1 cellular context compared by ENCODE assay signal in the genomic region with DNA sequence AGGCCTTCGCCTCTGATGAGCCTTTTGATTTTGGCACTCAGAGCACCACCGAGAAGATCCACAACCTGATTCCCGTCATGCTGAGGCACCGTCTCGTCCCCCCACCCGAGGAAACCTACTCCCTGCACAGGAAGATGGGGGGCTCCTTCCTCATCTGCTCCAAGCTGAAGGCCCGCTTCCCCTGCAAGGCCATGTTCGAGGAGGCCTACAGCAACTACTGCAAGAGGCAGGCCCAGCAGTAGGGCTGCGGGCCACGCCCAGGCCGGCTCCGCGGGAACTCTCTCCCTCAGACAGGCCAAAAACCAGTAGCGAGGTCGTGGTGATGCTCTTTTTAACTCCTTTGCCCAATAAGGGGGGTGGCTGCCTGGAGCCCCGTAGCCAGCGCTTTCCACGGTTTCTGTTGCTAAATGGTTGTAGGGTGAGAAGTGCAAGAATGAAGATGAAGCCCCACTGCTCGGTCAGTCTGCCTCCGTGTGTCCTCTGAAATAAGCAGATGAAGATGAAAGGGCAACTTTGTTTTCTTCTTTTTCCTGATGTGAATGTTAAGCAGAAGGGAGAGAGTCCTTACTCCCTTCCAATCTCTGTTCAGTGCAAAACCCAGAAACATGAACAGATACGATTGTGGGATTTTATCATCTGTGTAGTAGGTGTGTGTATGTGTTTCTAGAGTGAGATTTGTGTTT.
TF ChIP-seq lines count a peak whose summit lies in the region.

No MANE protein-coding gene starts in this region.

TF ChIP-seq in K562, 482 proteins besides CTCF, POLR2A, EP300 and RAD21:
- TF ChIP-seq SIX5 (IDR thresholded peaks at IDR 0.05; ENCODE audit: borderline replicate concordance in 1 of 2, insufficient read depth in 1 of 2, low read depth in 1 of 2, low read length in 2 of 2) (no peak), RBM22 (IDR thresholded peaks at IDR 0.05; ENCODE audit: low read depth, low read length, poor library complexity, severe bottlenecking) (peak; percentile 24), ZBED1 (IDR thresholded peaks at IDR 0.05) (0 out of 2 replicates have a peak, but pooled peaks have one; percentile 43), POLR2G (IDR thresholded peaks at IDR 0.05; ENCODE audit: low read depth, low read length) (peak; percentile 23; the same call in 1 of the 2 replicates)
- TF ChIP-seq, protein P1, sequence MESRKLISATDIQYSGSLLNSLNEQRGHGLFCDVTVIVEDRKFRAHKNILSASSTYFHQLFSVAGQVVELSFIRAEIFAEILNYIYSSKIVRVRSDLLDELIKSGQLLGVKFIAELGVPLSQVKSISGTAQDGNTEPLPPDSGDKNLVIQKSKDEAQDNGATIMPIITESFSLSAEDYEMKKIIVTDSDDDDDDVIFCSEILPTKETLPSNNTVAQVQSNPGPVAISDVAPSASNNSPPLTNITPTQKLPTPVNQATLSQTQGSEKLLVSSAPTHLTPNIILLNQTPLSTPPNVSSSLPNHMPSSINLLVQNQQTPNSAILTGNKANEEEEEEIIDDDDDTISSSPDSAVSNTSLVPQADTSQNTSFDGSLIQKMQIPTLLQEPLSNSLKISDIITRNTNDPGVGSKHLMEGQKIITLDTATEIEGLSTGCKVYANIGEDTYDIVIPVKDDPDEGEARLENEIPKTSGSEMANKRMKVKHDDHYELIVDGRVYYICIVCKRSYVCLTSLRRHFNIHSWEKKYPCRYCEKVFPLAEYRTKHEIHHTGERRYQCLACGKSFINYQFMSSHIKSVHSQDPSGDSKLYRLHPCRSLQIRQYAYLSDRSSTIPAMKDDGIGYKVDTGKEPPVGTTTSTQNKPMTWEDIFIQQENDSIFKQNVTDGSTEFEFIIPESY (CRISPR knock-in tag; IDR thresholded peaks at IDR 0.05): peak; percentile 42
TF ChIP-seq in K562: peak in this region for 4.
